In genomic region chr1:1123581-1124507, GRCh38 we compare ENCODE assay signal across 13 cellular contexts. TPM values are rescaled to one million over a fixed set of nuclear protein-coding genes. Genes with fewer than 3 reads are reported as not detected.
DNase-seq lines count a peak whose midpoint lies in the region; ATAC-seq, FAIRE-seq and TF ChIP-seq lines count a peak whose summit lies in the region.
"Had no signal": no experiment of that assay in that cellular context is flagged by ENCODE, and none has a peak within 500 bp of the region (broad histone marks: within the 10 kb centered on the region; RNA-seq: fewer than 3 reads in every experiment).

No MANE protein-coding gene starts in this region.

- peaks cover 1% of the 10 kb centered on the region for H3K9me3 ChIP-seq in small intestine (ENCODE audit: control insufficient read depth, low read depth)

- peaks cover 9% of the 10 kb centered on the region for H3K27me3 Mint-ChIP-seq in activated T-cell treated with anti-CD3 and anti-CD28 coated beads, Interleukin-2, amount 50 U/mL, for 72 hours (ENCODE audit: low read depth)
- H3K27me3 Mint-ChIP-seq: CD4-positive, alpha-beta T cell had no signal

- no peaks in the 10 kb centered on the region for H3K36me3 ChIP-seq in small intestine (ENCODE audit: control insufficient read depth in 2 of 2, insufficient read depth in 2 of 2, low read length in 2 of 2)
- H3K36me3 ChIP-seq: WERI-Rb-1 had no signal

- H3K36me3 Mint-ChIP-seq in activated T-cell treated with anti-CD3 and anti-CD28 coated beads, Interleukin-2, amount 50 U/mL, for 72 hours (ENCODE audit: insufficient read depth in 2 of 2): peaks cover 4 to 5% of the 10 kb centered on the region in 2 donors
- H3K36me3 Mint-ChIP-seq: mesothelial cell of epicardium had no signal

- peak overlapping the region; percentile 83 for H3K27ac Mint-ChIP-seq in activated T-cell treated with anti-CD3 and anti-CD28 coated beads, Interleukin-2, amount 50 U/mL, for 72 hours
- H3K27ac Mint-ChIP-seq: CD4-positive, alpha-beta T cell; mesothelial cell of epicardium had no signal

- H3K27me3 ChIP-seq in small intestine (ENCODE audit: control insufficient read depth in 2 of 2, insufficient read depth in 2 of 2, low read length in 2 of 2): no peaks in the 10 kb centered on the region

- WGBS in small intestine, 3 donors: 65 to 83% (median 71%) methylated on average over 23 of the region's 23 CpGs

- no peak for DNase-seq in activated T-cell treated with anti-CD3 and anti-CD28 coated beads, Interleukin-2, amount 50 U/mL, for 72 hours
- DNase-seq in activated T-cell treated with anti-CD3 and anti-CD28 coated beads for 4 hours: no peak
- DNase-seq in RPMI7951 (ENCODE audit: low read depth): peak; percentile 71
- peak; percentile 51 for DNase-seq in fibroblast of gingiva (ENCODE audit: low read depth)
- no peak for DNase-seq in small intestine
- DNase-seq in omental fat pad (ENCODE audit: low spot score): no peak
- no peak for DNase-seq in NCI-H1436 (lab: John Stamatoyannopoulos, UW)
- DNase-seq in anterior cingulate cortex (lab: John Stamatoyannopoulos, UW): no peak
- DNase-seq: amniotic stem cell; CD4-positive, alpha-beta T cell; NCI-H1436 treated with DMSO at 0.1 percent for 48 hours; WERI-Rb-1 had no signal

- no peak for ATAC-seq in activated T-cell treated with anti-CD3 and anti-CD28 coated beads, Interleukin-2, amount 50 U/mL, for 72 hours (replicated peaks in 1 of 2)
- ATAC-seq in omental fat pad (ENCODE audit: low FRiP score): no peak

- peaks cover 0 to 13% of the 10 kb centered on the region in 2 donors for H3K4me1 ChIP-seq in small intestine (ENCODE audit: control insufficient read depth in 2 of 2, insufficient read depth in 1 of 2, low read depth in 1 of 2, low read length in 1 of 2)

- H3K4me3 ChIP-seq in small intestine (ENCODE audit: low read depth in 1 of 2, low read length in 2 of 2): no peak overlapping the region

- TF ChIP-seq CTCF in omental fat pad (IDR thresholded peaks at IDR 0.05): no peak

- H3K4me1 Mint-ChIP-seq in activated T-cell treated with anti-CD3 and anti-CD28 coated beads, Interleukin-2, amount 50 U/mL, for 72 hours (ENCODE audit: low read depth): peaks cover 5% of the 10 kb centered on the region

- peaks cover 8 to 9% of the 10 kb centered on the region in 2 donors for H3K9me3 Mint-ChIP-seq in activated T-cell treated with anti-CD3 and anti-CD28 coated beads, Interleukin-2, amount 50 U/mL, for 72 hours
- H3K9me3 Mint-ChIP-seq: CD4-positive, alpha-beta T cell; mesothelial cell of epicardium had no signal

- peak overlapping the region in 1 of 2 donors; percentile 29 for H3K4me3 Mint-ChIP-seq in activated T-cell treated with anti-CD3 and anti-CD28 coated beads, Interleukin-2, amount 50 U/mL, for 72 hours
- H3K4me3 Mint-ChIP-seq: CD4-positive, alpha-beta T cell; mesothelial cell of epicardium had no signal

- FAIRE-seq in small intestine (lab: Jason Lieb, UNC): no peak

- peak overlapping the region; percentile 94 to 96 for H3K27ac ChIP-seq in small intestine (ENCODE audit: low read depth in 1 of 2, low read length in 1 of 2)
- H3K27ac ChIP-seq: WERI-Rb-1 had no signal

RNA-seq across cellular contexts. Expression of gene C1orf159, which starts 8.0 kb away (rescaled TPM):
- total RNA-seq in activated T-cell treated with anti-CD3 and anti-CD28 coated beads, Interleukin-2, amount 50 U/mL, for 72 hours: 10 to 100 TPM; 18.0 to 18.6 TPM
- 10.3 and 16.2 TPM in 2 replicates for total RNA-seq in RPMI7951 (2014; rRNA removed; shearing (Covaris generic))
- polyA plus RNA-seq in small intestine: 10 to 100 TPM; 12.4 to 19.0 (median 12.7) TPM
- total RNA-seq in omental fat pad: 10 to 100 TPM in 2 of 4 donors, 1 to 10 TPM in 2; 5.6 to 12.0 (median 9.5) TPM

RNA-seq across cellular contexts. Expression of gene RNF223, which starts 49.7 kb away (rescaled TPM):
- total RNA-seq in activated T-cell treated with anti-CD3 and anti-CD28 coated beads, Interleukin-2, amount 50 U/mL, for 72 hours: under 1 TPM in 1 of 2 donors, not detected in 1; 0.12 TPM
- not detected in 2 replicates for total RNA-seq in RPMI7951 (2014; rRNA removed; shearing (Covaris generic))
- polyA plus RNA-seq in small intestine: under 1 TPM in 2 of 3 donors, not detected in 1; 0.18 to 0.45 TPM
- not detected for total RNA-seq in omental fat pad
- total RNA-seq: CD4-positive, alpha-beta T cell had no signal

RNA-seq across cellular contexts. Expression of gene TTLL10, which starts 49.8 kb away (rescaled TPM):
- under 1 TPM in 1 of 2 donors, not detected in 1; 0.36 TPM for total RNA-seq in activated T-cell treated with anti-CD3 and anti-CD28 coated beads, Interleukin-2, amount 50 U/mL, for 72 hours
- not detected in 2 replicates for total RNA-seq in RPMI7951 (2014; rRNA removed; shearing (Covaris generic))
- under 1 TPM in 1 of 3 donors, not detected in 2; 0.36 TPM for polyA plus RNA-seq in small intestine
- total RNA-seq in omental fat pad: 1 to 10 TPM in 1 of 4 donors, under 1 TPM in 2, not detected in 1; 0.48 to 1.0 (median 0.95) TPM

Comparison
In these comparisons a context has a peak if more than half of its experiments do, and no peak if none do; other contexts are left out.
1. DNase-seq: peak in RPMI7951 (single experiment) and fibroblast of gingiva (single experiment); none in activated T-cell treated with anti-CD3 and anti-CD28 coated beads, Interleukin-2, amount 50 U/mL, for 72 hours (0 of 2), activated T-cell treated with anti-CD3 and anti-CD28 coated beads for 4 hours (single experiment), small intestine (single experiment), omental fat pad (single experiment), NCI-H1436 (single experiment) and anterior cingulate cortex (0 of 58).